Comparison of ENCODE assay signal across 23 cellular contexts in the genomic region with DNA sequence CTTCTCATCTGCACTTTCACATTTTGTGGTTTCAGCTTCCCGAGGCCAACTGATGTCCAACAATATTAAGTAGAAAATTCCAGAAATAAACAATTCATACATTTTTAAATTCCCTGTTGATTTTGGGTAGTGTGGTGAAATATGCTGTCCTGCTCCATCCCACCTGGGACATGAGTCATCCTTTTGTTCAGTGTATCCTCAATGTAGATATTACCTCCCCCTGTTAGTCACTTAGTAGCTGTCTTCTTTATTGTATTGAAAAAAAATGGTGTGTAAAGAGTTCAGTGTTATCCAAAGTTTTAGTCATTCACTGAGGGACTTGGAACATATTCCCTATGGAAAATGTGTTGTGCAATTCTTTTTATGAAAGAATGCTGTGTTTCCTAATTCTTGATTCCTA.
DNase-seq lines count a peak whose midpoint lies in the region; ATAC-seq, FAIRE-seq and TF ChIP-seq lines count a peak whose summit lies in the region.
"Had no signal": no experiment of that assay in that cellular context is flagged by ENCODE, and none has a peak within 500 bp of the region (broad histone marks: within the 10 kb centered on the region; RNA-seq: fewer than 3 reads in every experiment).

No MANE protein-coding gene starts in this region.

- CTCF ChIA-PET in A549 (lab: Yijun Ruan, JAX): interaction anchor here (0.7 kb wide), 1 partner anchor 110 kb away, joined by 3 read pairs; no protein-coding TSS in a partner anchor
- CTCF ChIA-PET in PC-3 (lab: Charles Lee): no interaction called here

- no peak overlapping the region for H3K4me3 Mint-ChIP-seq in activated naive CD8-positive, alpha-beta T cell treated with anti-CD3 and anti-CD28 coated beads, Interleukin-2, amount 50 U/mL, for 24 hours
- no peak overlapping the region for H3K4me3 Mint-ChIP-seq in activated naive CD8-positive, alpha-beta T cell treated with anti-CD3 and anti-CD28 coated beads for 36 hours
- H3K4me3 Mint-ChIP-seq in GM23338: no peak overlapping the region
- H3K4me3 Mint-ChIP-seq: B cell, CD14-positive monocyte had no signal

- no peaks in the 10 kb centered on the region for H3K27me3 Mint-ChIP-seq in activated naive CD8-positive, alpha-beta T cell treated with anti-CD3 and anti-CD28 coated beads, Interleukin-2, amount 50 U/mL, for 24 hours
- H3K27me3 Mint-ChIP-seq in activated naive CD8-positive, alpha-beta T cell treated with anti-CD3 and anti-CD28 coated beads for 36 hours: no peaks in the 10 kb centered on the region
- no peaks in the 10 kb centered on the region for H3K27me3 Mint-ChIP-seq in GM23338 (ENCODE audit: insufficient read depth, low read depth, poor library complexity)
- H3K27me3 Mint-ChIP-seq: B cell had no signal

- H3K27ac Mint-ChIP-seq in activated naive CD8-positive, alpha-beta T cell treated with anti-CD3 and anti-CD28 coated beads, Interleukin-2, amount 50 U/mL, for 24 hours: no peak overlapping the region
- H3K27ac Mint-ChIP-seq in activated naive CD8-positive, alpha-beta T cell treated with anti-CD3 and anti-CD28 coated beads for 36 hours: no peak overlapping the region
- H3K27ac Mint-ChIP-seq in GM23338: no peak overlapping the region
- H3K27ac Mint-ChIP-seq: B cell, CD14-positive monocyte had no signal

- H3K9me3 ChIP-seq in A549: no peaks in the 10 kb centered on the region
- H3K9me3 ChIP-seq in PC-3 (ENCODE audit: low read length): no peaks in the 10 kb centered on the region
- H3K9me3 ChIP-seq: HAP-1, Peyer's patch had no signal

- POLR2A ChIA-PET in A549 (lab: Yijun Ruan, JAX) (no interaction called here), PC-3 (lab: Charles Lee; ENCODE audit: unreplicated experiment) (no interaction called here)

- no peak overlapping the region for H3K27ac ChIP-seq in A549
- H3K27ac ChIP-seq in PC-3 (ENCODE audit: low read length): no peak overlapping the region
- no peak overlapping the region for H3K27ac ChIP-seq in GM23338 (ENCODE audit: low read depth)
- H3K27ac ChIP-seq: Peyer's patch had no signal

- H3K36me3 Mint-ChIP-seq in activated naive CD8-positive, alpha-beta T cell treated with anti-CD3 and anti-CD28 coated beads, Interleukin-2, amount 50 U/mL, for 24 hours (ENCODE audit: low read depth): no peaks in the 10 kb centered on the region
- H3K36me3 Mint-ChIP-seq in activated naive CD8-positive, alpha-beta T cell treated with anti-CD3 and anti-CD28 coated beads for 36 hours: peaks cover 12% of the 10 kb centered on the region
- H3K36me3 Mint-ChIP-seq in GM23338 (ENCODE audit: low read depth): peaks cover 17% of the 10 kb centered on the region
- H3K36me3 Mint-ChIP-seq: CD14-positive monocyte had no signal

- H3K79me2 ChIP-seq in PC-3 (ENCODE audit: low read length) (no peaks in the 10 kb centered on the region), GM23338 (replicated peaks; ENCODE audit: insufficient read depth) (no peaks in the 10 kb centered on the region)

- no peak for TF ChIP-seq RAD21 in A549 (conservative IDR thresholded peaks at IDR 0.05 in 1 of 2, IDR thresholded peaks at IDR 0.05 in 1 of 2)

- no peak for DNase-seq in activated naive CD8-positive, alpha-beta T cell treated with anti-CD3 and anti-CD28 coated beads, Interleukin-2, amount 50 U/mL, for 24 hours
- DNase-seq in activated naive CD8-positive, alpha-beta T cell treated with anti-CD3 and anti-CD28 coated beads for 36 hours: no peak
- DNase-seq in A549 (ENCODE audit: low read depth in 1 of 2, low spot score in 1 of 2) (no peak), PC-3 (peak; percentile 33), fibroblast of pulmonary artery (ENCODE audit: low read depth) (peak; percentile 87), NCI-H128 (lab: John Stamatoyannopoulos, UW; ENCODE audit: unreplicated experiment) (no peak), GM23338 (ENCODE audit: low spot score) (no peak), cerebellar nuclear complex (lab: John Stamatoyannopoulos, UW) (no peak)
- DNase-seq: 8988T, DMS79 treated with DMSO at 0.1 percent for 48 hours, KBM-7, NCI-H1092, NCI-H1436 treated with DMSO at 0.1 percent for 48 hours, NCI-H2029, NCI-H345, NCI-H524, NCI-H774, Peyer's patch, SHP77, SW 1271 had no signal

- BruUV-seq in PC-3 (replicated peaks; lab: Mats Ljungman, UMichigan): no TSS peak

- H3K4me1 Mint-ChIP-seq in activated naive CD8-positive, alpha-beta T cell treated with anti-CD3 and anti-CD28 coated beads, Interleukin-2, amount 50 U/mL, for 24 hours: peaks cover 20% of the 10 kb centered on the region
- H3K4me1 Mint-ChIP-seq in activated naive CD8-positive, alpha-beta T cell treated with anti-CD3 and anti-CD28 coated beads for 36 hours: peaks cover 31% of the 10 kb centered on the region
- H3K4me1 Mint-ChIP-seq in GM23338: no peaks in the 10 kb centered on the region
- H3K4me1 Mint-ChIP-seq: B cell, CD14-positive monocyte had no signal

- intact Hi-C loops in PC-3 (cut with micrococcal nuclease): no loop called here

- H3K4me1 ChIP-seq in A549 (no peaks in the 10 kb centered on the region), PC-3 (ENCODE audit: insufficient read depth, low read length) (no peaks in the 10 kb centered on the region), GM23338 (ENCODE audit: insufficient read depth) (no peaks in the 10 kb centered on the region)
- H3K4me1 ChIP-seq: HAP-1, Peyer's patch had no signal

- 28% methylated on average over 1 of the region's 1 CpG for WGBS in A549 (ENCODE audit: missing lambda C conversion rate)

- peak; percentile 46 for ATAC-seq in activated naive CD8-positive, alpha-beta T cell treated with anti-CD3 and anti-CD28 coated beads, Interleukin-2, amount 50 U/mL, for 24 hours
- no peak for ATAC-seq in A549
- ATAC-seq in PC-3: peak; percentile 51; the same call in 1 of the 2 replicates
- no peak for ATAC-seq in GM23338

- H3K27me3 ChIP-seq in PC-3 (ENCODE audit: low read length): no peaks in the 10 kb centered on the region
- no peaks in the 10 kb centered on the region for H3K27me3 ChIP-seq in GM23338 (ENCODE audit: insufficient read depth)
- H3K27me3 ChIP-seq: Peyer's patch had no signal

- no peak for TF ChIP-seq POLR2A in A549 (IDR thresholded peaks at IDR 0.05; ENCODE audit: low read length)

- peaks cover 4% of the 10 kb centered on the region for H3K9me3 Mint-ChIP-seq in activated naive CD8-positive, alpha-beta T cell treated with anti-CD3 and anti-CD28 coated beads, Interleukin-2, amount 50 U/mL, for 24 hours
- peaks cover 14% of the 10 kb centered on the region for H3K9me3 Mint-ChIP-seq in activated naive CD8-positive, alpha-beta T cell treated with anti-CD3 and anti-CD28 coated beads for 36 hours
- peaks cover 88% of the 10 kb centered on the region for H3K9me3 Mint-ChIP-seq in GM23338

- no peaks in the 10 kb centered on the region for H4K20me1 ChIP-seq in PC-3 (ENCODE audit: low read length)
- H4K20me1 ChIP-seq in GM23338 (replicated peaks; ENCODE audit: insufficient read depth): no peaks in the 10 kb centered on the region

- H3K4me3 ChIP-seq in A549: no peak overlapping the region
- no peak overlapping the region for H3K4me3 ChIP-seq in PC-3 (ENCODE audit: low read length)
- H3K4me3 ChIP-seq in fibroblast of pulmonary artery (replicated peaks; ENCODE audit: low read depth, low read length): no peak overlapping the region
- H3K4me3 ChIP-seq in GM23338: no peak overlapping the region
- H3K4me3 ChIP-seq: HAP-1, Peyer's patch had no signal

- no peak for FAIRE-seq in A549 (lab: Jason Lieb, UNC)

- H2AFZ ChIP-seq in PC-3 (ENCODE audit: low read length) (no peak overlapping the region), GM23338 (no peak overlapping the region)

- no peak overlapping the region for H3K9ac ChIP-seq in PC-3 (ENCODE audit: low read length)

- TF ChIP-seq EP300 in A549 (IDR thresholded peaks at IDR 0.05): no peak

- H3K9me2 ChIP-seq in PC-3 (replicated peaks; ENCODE audit: low read length) (no peaks in the 10 kb centered on the region), GM23338 (ENCODE audit: insufficient read depth) (no peaks in the 10 kb centered on the region)

- H3F3A ChIP-seq in PC-3 (ENCODE audit: low read length, unreplicated experiment) (no peaks in the 10 kb centered on the region), GM23338 (replicated peaks; ENCODE audit: low read depth) (no peaks in the 10 kb centered on the region)

- H3K36me3 ChIP-seq in PC-3 (ENCODE audit: low read depth, low read length): no peaks in the 10 kb centered on the region
- peaks cover 18% of the 10 kb centered on the region for H3K36me3 ChIP-seq in GM23338 (ENCODE audit: insufficient read depth)
- H3K36me3 ChIP-seq: HAP-1, Peyer's patch had no signal

- TF ChIP-seq CTCF in A549 (IDR thresholded peaks at IDR 0.05): no peak
- TF ChIP-seq CTCF in PC-3 (conservative IDR thresholded peaks at IDR 0.05; ENCODE audit: low read depth, low read length): no peak
- no peak for TF ChIP-seq CTCF in fibroblast of pulmonary artery (IDR thresholded peaks at IDR 0.05; ENCODE audit: low read length, missing control alignments)
- TF ChIP-seq CTCF in GM23338 (conservative IDR thresholded peaks at IDR 0.05; ENCODE audit: low read depth in 2 of 2): no peak

- no peak overlapping the region for H3K4me2 ChIP-seq in A549
- no peak overlapping the region for H3K4me2 ChIP-seq in PC-3 (ENCODE audit: low read length)
- H3K4me2 ChIP-seq in GM23338: no peak overlapping the region

TF ChIP-seq in A549, 52 proteins besides CTCF, POLR2A, EP300 and RAD21:
- no peak for TF ChIP-seq FOSL2 (IDR thresholded peaks at IDR 0.05)
- TF ChIP-seq FOSL2 (CRISPR knock-in tag; IDR thresholded peaks at IDR 0.05): 0 out of 2 replicates have a peak, but pooled peaks have one; percentile 13
- TF ChIP-seq SREBF2 (IDR thresholded peaks at IDR 0.05): no peak
- no peak for TF ChIP-seq EHF (CRISPR knock-in tag; IDR thresholded peaks at IDR 0.05)
- no peak for TF ChIP-seq HES2 (IDR thresholded peaks at IDR 0.05)

TF ChIP-seq in GM23338, 12 proteins besides CTCF, POLR2A, EP300 and RAD21 (continues in another document):
- TF ChIP-seq ETS1 (IDR thresholded peaks at IDR 0.05): no peak

Comparison
In these comparisons a context has a peak if more than half of its experiments do, and no peak if none do; other contexts are left out.
1. ATAC-seq: peak in activated naive CD8-positive, alpha-beta T cell treated with anti-CD3 and anti-CD28 coated beads, Interleukin-2, amount 50 U/mL, for 24 hours (single experiment) and PC-3 (single experiment); none in A549 (0 of 2) and GM23338 (single experiment).
2. DNase-seq: peak in PC-3 (single experiment) and fibroblast of pulmonary artery (single experiment); none in activated naive CD8-positive, alpha-beta T cell treated with anti-CD3 and anti-CD28 coated beads, Interleukin-2, amount 50 U/mL, for 24 hours (single experiment), activated naive CD8-positive, alpha-beta T cell treated with anti-CD3 and anti-CD28 coated beads for 36 hours (single experiment), A549 (0 of 2), NCI-H128 (single experiment), GM23338 (single experiment) and cerebellar nuclear complex (0 of 2).